16 cellular contexts compared by ENCODE assay signal in genomic region chr1:77925966-77926365, GRCh38. TPM values are rescaled to one million over a fixed set of nuclear protein-coding genes. Genes with fewer than 3 reads are reported as not detected.
A peak's percentile ranks its signal among the peaks of the same experiment; 100 is the strongest.
DNase-seq lines count a peak whose midpoint lies in the region; ATAC-seq and TF ChIP-seq lines count a peak whose summit lies in the region.
"Had no signal": no experiment of that assay in that cellular context is flagged by ENCODE, and none has a peak within 500 bp of the region (broad histone marks: within the 10 kb centered on the region; RNA-seq: fewer than 3 reads in every experiment).

No MANE protein-coding gene starts in this region.

- H3K4me2 ChIP-seq in SK-N-SH, result no peak overlapping the region

- no peak overlapping the region for H3K4me3 ChIP-seq in SK-N-SH (ENCODE audit: low read depth in 2 of 2, low read length in 1 of 2)
- peak overlapping the region; percentile 32 for H3K4me3 ChIP-seq in CD8-positive, alpha-beta memory T cell (ENCODE audit: low read length)

- peaks cover 0 to 7% (median 2%) of the 10 kb centered on the region in 3 donors for H3K36me3 Mint-ChIP-seq in CD8-positive, alpha-beta memory T cell
- H3K36me3 Mint-ChIP-seq in activated naive CD8-positive, alpha-beta T cell treated with anti-CD3 and anti-CD28 coated beads, Interleukin-2, amount 10 ng/mL, durations not matched to agents 7 days and 5 days, result peaks cover 2% of the 10 kb centered on the region
- H3K36me3 Mint-ChIP-seq in naive B cell, result no peaks in the 10 kb centered on the region

- peaks cover 9 to 18% (median 13%) of the 10 kb centered on the region in 3 donors for H3K4me1 Mint-ChIP-seq in CD8-positive, alpha-beta memory T cell
- H3K4me1 Mint-ChIP-seq in activated naive CD8-positive, alpha-beta T cell treated with anti-CD3 and anti-CD28 coated beads, Interleukin-2, amount 10 ng/mL, durations not matched to agents 7 days and 5 days, result peaks cover 7% of the 10 kb centered on the region
- H3K4me1 Mint-ChIP-seq in naive B cell, result peaks cover 0 to 10% (median 7%) of the 10 kb centered on the region in 3 donors

- H3K9me3 ChIP-seq in SK-N-SH, result no peaks in the 10 kb centered on the region
- H3K9me3 ChIP-seq in CD8-positive, alpha-beta memory T cell (ENCODE audit: low read length), result no peaks in the 10 kb centered on the region

- intact Hi-C loops in left colon (cut with DNase I, micrococcal nuclease), result loop anchor here in 1 of 2 donors (5.0 kb wide), 1 partner anchor 189 kb away; no protein-coding TSS in a partner anchor

- H3K27ac Mint-ChIP-seq in CD8-positive, alpha-beta memory T cell, result peak overlapping the region in 1 of 8 donors; percentile 43
- no peak overlapping the region for H3K27ac Mint-ChIP-seq in activated naive CD8-positive, alpha-beta T cell treated with anti-CD3 and anti-CD28 coated beads, Interleukin-2, amount 10 ng/mL, durations not matched to agents 7 days and 5 days
- peak overlapping the region in 1 of 6 donors; percentile 11 for H3K27ac Mint-ChIP-seq in naive B cell

- TF ChIP-seq RAD21 in SK-N-SH (IDR thresholded peaks at IDR 0.05; ENCODE audit: low read length), result no peak

- H3K4me1 ChIP-seq in SK-N-SH (ENCODE audit: control insufficient read depth in 1 of 2, insufficient read depth in 2 of 2, low read depth in 1 of 2, low read length in 1 of 2), result no peaks in the 10 kb centered on the region; a peak in 2 of 4 replicates
- H3K4me1 ChIP-seq in CD8-positive, alpha-beta memory T cell (ENCODE audit: insufficient read depth, low read length), result no peaks in the 10 kb centered on the region

- ATAC-seq in SK-N-SH treated with all-trans-retinoic acid at 6 μM for 48 hours, result no peak; the same call in 2 of the 3 replicates
- ATAC-seq in activated naive CD8-positive, alpha-beta T cell treated with anti-CD3 and anti-CD28 coated beads, Interleukin-2, amount 10 ng/mL, durations not matched to agents 7 days and 5 days (ENCODE audit: low read depth), result no peak
- ATAC-seq in naive B cell (ENCODE audit: low read depth in 2 of 2), result no peak
- ATAC-seq in HG03139 (IDR thresholded peaks at IDR 0.05; ENCODE audit: unreplicated experiment), result no peak
- no peak for ATAC-seq in left colon
- no peak for ATAC-seq in HG03159 (IDR thresholded peaks at IDR 0.05; ENCODE audit: unreplicated experiment)

- 66% methylated on average over 2 of the region's 2 CpGs for WGBS in SK-N-SH (ENCODE audit: low lambda C conversion rate)

- TF ChIP-seq EP300 in SK-N-SH (IDR thresholded peaks at IDR 0.05; ENCODE audit: borderline replicate concordance in 1 of 2, low read depth in 1 of 2, low read length in 1 of 2), result no peak

- no peaks in the 10 kb centered on the region for H3K9me2 ChIP-seq in SK-N-SH

- H3K27me3 ChIP-seq in SK-N-SH (ENCODE audit: insufficient read depth), result no peaks in the 10 kb centered on the region
- H3K27me3 ChIP-seq in CD8-positive, alpha-beta memory T cell (ENCODE audit: insufficient read depth, low read length, poor library complexity, severe bottlenecking), result peaks cover 3% of the 10 kb centered on the region

- DNase-seq in SK-N-SH, result no peak
- no peak for DNase-seq in CD8-positive, alpha-beta memory T cell
- no peak for DNase-seq in activated naive CD8-positive, alpha-beta T cell treated with anti-CD3 and anti-CD28 coated beads, Interleukin-2, amount 10 ng/mL, durations not matched to agents 7 days and 5 days
- DNase-seq in naive B cell, result no peak
- DNase-seq in left colon, result no peak
- DNase-seq: activated CD8-positive, alpha-beta memory T cell treated with anti-CD3 and anti-CD28 coated beads for 24 hours; activated effector memory CD4-positive, alpha-beta T cell treated with anti-CD3 and anti-CD28 coated beads, Interleukin-2, amount 50 U/mL, for 16 hours; kidney glomerular epithelial cell; NCI-H1436; NCI-H2227 treated with DMSO at 0.1 percent for 48 hours; SW 1271 had no signal

- H3K4me3 Mint-ChIP-seq in CD8-positive, alpha-beta memory T cell, result peak overlapping the region in 6 of 7 donors; percentile 44 to 88 (median 84)
- H3K4me3 Mint-ChIP-seq in activated naive CD8-positive, alpha-beta T cell treated with anti-CD3 and anti-CD28 coated beads, Interleukin-2, amount 10 ng/mL, durations not matched to agents 7 days and 5 days, result peak overlapping the region; percentile 74
- H3K4me3 Mint-ChIP-seq in naive B cell, result peak overlapping the region in 6 of 8 donors; percentile 5 to 93 (median 80)

- H3K36me3 ChIP-seq in SK-N-SH (replicated peaks in 1 of 2; ENCODE audit: control insufficient read depth in 1 of 2, insufficient read depth in 2 of 2, low read length in 1 of 2), result peaks cover 6 to 64% of the 10 kb centered on the region in 2 experiments
- no peaks in the 10 kb centered on the region for H3K36me3 ChIP-seq in CD8-positive, alpha-beta memory T cell (ENCODE audit: insufficient read depth, low read length)

- CTCF ChIA-PET in SK-N-SH (lab: Yijun Ruan, JAX), result no interaction called here
- CTCF ChIA-PET in CD8-positive, alpha-beta memory T cell (lab: Charles Lee), result no interaction called here

- no peak overlapping the region for H2AFZ ChIP-seq in SK-N-SH (ENCODE audit: low read depth)

- H3K27me3 Mint-ChIP-seq in CD8-positive, alpha-beta memory T cell, result no peaks in the 10 kb centered on the region
- no peaks in the 10 kb centered on the region for H3K27me3 Mint-ChIP-seq in activated naive CD8-positive, alpha-beta T cell treated with anti-CD3 and anti-CD28 coated beads, Interleukin-2, amount 10 ng/mL, durations not matched to agents 7 days and 5 days
- no peaks in the 10 kb centered on the region for H3K27me3 Mint-ChIP-seq in naive B cell

- H3K9me3 Mint-ChIP-seq in CD8-positive, alpha-beta memory T cell, result no peaks in the 10 kb centered on the region
- H3K9me3 Mint-ChIP-seq in activated naive CD8-positive, alpha-beta T cell treated with anti-CD3 and anti-CD28 coated beads, Interleukin-2, amount 10 ng/mL, durations not matched to agents 7 days and 5 days, result no peaks in the 10 kb centered on the region
- no peaks in the 10 kb centered on the region for H3K9me3 Mint-ChIP-seq in naive B cell

- POLR2A ChIA-PET in SK-N-SH (lab: Yijun Ruan, JAX), result no interaction called here
- POLR2A ChIA-PET in CD8-positive, alpha-beta memory T cell (lab: Charles Lee), result no interaction called here
- POLR2A ChIA-PET in activated naive CD8-positive, alpha-beta T cell treated with anti-CD3 and anti-CD28 coated beads, Interleukin-2, amount 10 ng/mL, durations not matched to agents 7 days and 5 days (lab: Charles Lee), result interaction anchor here (1.2 kb wide), 1 partner anchor 78 kb away, joined by 3 read pairs; the partner anchor contains the start of gene DNAJB4

- no peaks in the 10 kb centered on the region for H4K20me1 ChIP-seq in SK-N-SH (ENCODE audit: insufficient read depth)

- no peaks in the 10 kb centered on the region for H3K79me2 ChIP-seq in SK-N-SH (ENCODE audit: insufficient read depth)

- H3K9ac ChIP-seq in SK-N-SH, result no peak overlapping the region

- peak overlapping the region; percentile 5 to 41; a peak in 2 of 4 replicates for H3K27ac ChIP-seq in SK-N-SH (ENCODE audit: low read depth in 2 of 2, low read length in 1 of 2)
- no peak overlapping the region for H3K27ac ChIP-seq in CD8-positive, alpha-beta memory T cell (ENCODE audit: low read depth, low read length)
- H3K27ac ChIP-seq: 22Rv1, VCaP had no signal

- no peak for TF ChIP-seq CTCF in SK-N-SH (IDR thresholded peaks at IDR 0.05)

- peaks cover 18% of the 10 kb centered on the region for H3F3A ChIP-seq in SK-N-SH (replicated peaks; ENCODE audit: insufficient read depth)

TF ChIP-seq in SK-N-SH, 30 proteins besides CTCF, POLR2A, EP300 and RAD21 (continues in another document):
- TF ChIP-seq TAF1 (IDR thresholded peaks at IDR 0.05; ENCODE audit: borderline replicate concordance, low read depth, low read length) (no peak), TEAD4 (IDR thresholded peaks at IDR 0.05; ENCODE audit: borderline replicate concordance, insufficient read depth) (no peak), NRF1 (IDR thresholded peaks at IDR 0.05; ENCODE audit: low read depth, low read length) (no peak)

TF ChIP-seq in SK-N-SH treated with all-trans-retinoic acid at 6 μM for 48 hours, 23 proteins besides CTCF, POLR2A, EP300 and RAD21:
- TF ChIP-seq OSR1 (CRISPR knock-in tag; IDR thresholded peaks at IDR 0.05) (no peak), PATZ1 (CRISPR knock-in tag; IDR thresholded peaks at IDR 0.05; ENCODE audit: borderline replicate concordance) (no peak)

RNA-seq across cellular contexts. Expression of gene NEXN, which starts 37.5 kb away (rescaled TPM):
- polyA plus RNA-seq in SK-N-SH (2012; rRNA removed) (3.6 and 4.1 TPM in 2 replicates), naive B cell (ENCODE audit: low read depth in 6 of 6) (1 to 10 TPM; 1.3 to 3.7 (median 2.2) TPM)
- 4.2 and 7.8 TPM in 2 replicates for polyA plus RNA-seq in SK-N-SH (2012; cell fraction: cytosol; rRNA removed)
- 3.2 and 7.6 TPM in 2 replicates for polyA plus RNA-seq in SK-N-SH (2012; cell fraction: nucleus; rRNA removed)
- under 1 TPM; 0.09 to 0.42 TPM for total RNA-seq in CD8-positive, alpha-beta memory T cell
- 0.84 TPM for polyA plus RNA-seq in CD8-positive, alpha-beta memory T cell
- total RNA-seq in activated naive CD8-positive, alpha-beta T cell treated with anti-CD3 and anti-CD28 coated beads, Interleukin-2, amount 10 ng/mL, durations not matched to agents 7 days and 5 days, result 1 to 10 TPM; 2.0 to 3.0 TPM
- 1 to 10 TPM; 1.9 to 8.4 TPM for total RNA-seq in left colon

RNA-seq across cellular contexts. Expression of gene FUBP1, which starts 52.9 kb away (rescaled TPM):
- polyA plus RNA-seq in SK-N-SH (2012; rRNA removed) (64.1 and 95.7 TPM in 2 replicates), naive B cell (ENCODE audit: low read depth in 6 of 6) (10 to 100 TPM; 19.8 to 58.4 (median 45.8) TPM)
- polyA plus RNA-seq in SK-N-SH (2012; cell fraction: cytosol; rRNA removed), result 59.1 and 60.1 TPM in 2 replicates
- polyA plus RNA-seq in SK-N-SH (2012; cell fraction: nucleus; rRNA removed), result 198 and 297 TPM in 2 replicates
- total RNA-seq in CD8-positive, alpha-beta memory T cell, result 100 to 1,000 TPM; 215 to 217 TPM
- polyA plus RNA-seq in CD8-positive, alpha-beta memory T cell, result 54.6 TPM
- 100 to 1,000 TPM; 223 to 228 TPM for total RNA-seq in activated naive CD8-positive, alpha-beta T cell treated with anti-CD3 and anti-CD28 coated beads, Interleukin-2, amount 10 ng/mL, durations not matched to agents 7 days and 5 days
- 10 to 100 TPM; 78.0 to 94.7 TPM for total RNA-seq in left colon
